ENCODE assay signal across 1 cellular context in genomic region chr20:36202891-36203338, GRCh38.
TF ChIP-seq lines count a peak whose summit lies in the region.

No MANE protein-coding gene starts in this region.

TF ChIP-seq in K562, 482 proteins besides CTCF, POLR2A, EP300 and RAD21 (continued from another document):
- TF ChIP-seq REST (CRISPR knock-in tag; IDR thresholded peaks at IDR 0.05; ENCODE audit: low read depth) (no peak), CTCFL (IDR thresholded peaks at IDR 0.05; ENCODE audit: borderline replicate concordance, insufficient read depth, low read depth, low read length, poor library complexity, severe bottlenecking) (peak; percentile 31), PATZ1 (CRISPR knock-in tag; IDR thresholded peaks at IDR 0.05; ENCODE audit: borderline replicate concordance) (no peak), MAZ (CRISPR knock-in tag; conservative IDR thresholded peaks at IDR 0.05 in 1 of 2, IDR thresholded peaks at IDR 0.05 in 1 of 2) (0 out of 4 replicates have a peak, but pooled peaks of 1 of the 2 experiments have one; percentile 28), ZNF764 (CRISPR knock-in tag; IDR thresholded peaks at IDR 0.05; ENCODE audit: low read depth) (0 out of 2 replicates have a peak, but pooled peaks have one; percentile 56)
